8 cellular contexts compared by ENCODE assay signal in genomic region chr1:36450919-36451305, GRCh38. TPM values are rescaled to one million over a fixed set of nuclear protein-coding genes. Genes with fewer than 3 reads are reported as not detected.
DNase-seq lines count a peak whose midpoint lies in the region; ATAC-seq and TF ChIP-seq lines count a peak whose summit lies in the region.

No MANE protein-coding gene starts in this region.

- DNase-seq in SK-N-SH: peak; percentile 58
- no peak for DNase-seq in astrocyte of the spinal cord (ENCODE audit: low read depth, low spot score)
- DNase-seq in left lung: no peak
- no peak for DNase-seq in ecto neural progenitor cell (ENCODE audit: low spot score)
- DNase-seq in activated effector memory CD4-positive, alpha-beta T cell treated with Interleukin-2 at 50 U/mL for 16 hours: no peak

- H3K4me1 ChIP-seq in SK-N-SH (ENCODE audit: control insufficient read depth in 1 of 2, insufficient read depth in 2 of 2, low read depth in 1 of 2, low read length in 1 of 2) (peaks cover 0 to 8% of the 10 kb centered on the region in 2 experiments; a peak in 1 of 4 replicates), left lung (peaks cover 0 to 26% of the 10 kb centered on the region in 2 donors)

- peak overlapping the region; percentile 85 for H3K9ac ChIP-seq in SK-N-SH

- H3K27me3 ChIP-seq in SK-N-SH (ENCODE audit: insufficient read depth) (no peaks in the 10 kb centered on the region), left lung (no peaks in the 10 kb centered on the region)

- H3K27ac ChIP-seq in SK-N-SH (ENCODE audit: low read depth in 2 of 2, low read length in 1 of 2) (peak overlapping the region; percentile 91 to 94), left lung (peak overlapping the region; percentile 98), temporal lobe (ENCODE audit: low read depth, low read length) (peak overlapping the region; percentile 89)

- H3K79me2 ChIP-seq in SK-N-SH (ENCODE audit: insufficient read depth): peaks cover 7% of the 10 kb centered on the region

- peaks cover 12% of the 10 kb centered on the region for H3F3A ChIP-seq in SK-N-SH (replicated peaks; ENCODE audit: insufficient read depth)

- no peaks in the 10 kb centered on the region for H3K9me2 ChIP-seq in SK-N-SH

- in situ Hi-C loops in astrocyte of the spinal cord (cut with HindIII; ENCODE audit: low sequenced_read_pairs): no loop called here

- no peak for TF ChIP-seq EP300 in SK-N-SH (IDR thresholded peaks at IDR 0.05; ENCODE audit: borderline replicate concordance in 1 of 2, low read depth in 1 of 2, low read length in 1 of 2)

- TF ChIP-seq CTCF in SK-N-SH (IDR thresholded peaks at IDR 0.05) (no peak), astrocyte of the spinal cord (IDR thresholded peaks at IDR 0.05; ENCODE audit: low read depth, low read length) (no peak), left lung (IDR thresholded peaks at IDR 0.05) (no peak)

- no peaks in the 10 kb centered on the region for H4K20me1 ChIP-seq in SK-N-SH (ENCODE audit: insufficient read depth)

- ATAC-seq in SK-N-SH treated with all-trans-retinoic acid at 6 μM for 48 hours: no peak; the same call in 2 of the 3 replicates
- no peak for ATAC-seq in left lung
- ATAC-seq in GM19467 (IDR thresholded peaks at IDR 0.05; ENCODE audit: unreplicated experiment): no peak

- H3K4me3 ChIP-seq in SK-N-SH (ENCODE audit: low read depth in 2 of 2, low read length in 1 of 2): peak overlapping the region; percentile 74 to 80
- H3K4me3 ChIP-seq in astrocyte of the spinal cord (ENCODE audit: low read depth, low read length): peak overlapping the region; percentile 75
- H3K4me3 ChIP-seq in left lung: peak overlapping the region; percentile 45 to 67

- CTCF ChIA-PET in SK-N-SH (lab: Yijun Ruan, JAX): interaction anchor here (0.8 to 1.8 kb wide), 6 partner anchors 17 to 316 kb away, joined by 3 to 6 read pairs (median 3); no protein-coding TSS in a partner anchor

- H3K36me3 ChIP-seq in SK-N-SH (replicated peaks in 1 of 2; ENCODE audit: control insufficient read depth in 1 of 2, insufficient read depth in 2 of 2, low read length in 1 of 2) (peaks cover 9 to 17% of the 10 kb centered on the region in 2 experiments), left lung (peaks cover 0 to 20% of the 10 kb centered on the region in 2 donors)

- H2AFZ ChIP-seq in SK-N-SH (ENCODE audit: low read depth): peak overlapping the region; percentile 91

- 35% methylated on average over 18 of the region's 18 CpGs for WGBS in SK-N-SH (ENCODE audit: low lambda C conversion rate)

- POLR2A ChIA-PET in SK-N-SH (lab: Yijun Ruan, JAX): interaction anchor here (0.9 to 2.8 kb wide), 4 partner anchors 8 to 64 kb away, joined by 3 to 22 read pairs (median 4); partner anchors contain the start of gene MRPS15

- H3K4me2 ChIP-seq in SK-N-SH: peak overlapping the region; percentile 91

- no peak for TF ChIP-seq RAD21 in SK-N-SH (IDR thresholded peaks at IDR 0.05; ENCODE audit: low read length)

- intact Hi-C loops in left lung (cut with DNase I): no loop called here

- H3K9me3 ChIP-seq in SK-N-SH (no peaks in the 10 kb centered on the region), left lung (no peaks in the 10 kb centered on the region)

TF ChIP-seq in SK-N-SH, 30 proteins besides CTCF, POLR2A, EP300 and RAD21:
- TF ChIP-seq ELF1 (IDR thresholded peaks at IDR 0.05) (no peak), FOXM1 (IDR thresholded peaks at IDR 0.05; ENCODE audit: low read depth) (no peak), POLR2AphosphoS5 (IDR thresholded peaks at IDR 0.05; ENCODE audit: low read depth, low read length) (no peak)

TF ChIP-seq in SK-N-SH treated with all-trans-retinoic acid at 6 μM for 48 hours, 23 proteins besides CTCF, POLR2A, EP300 and RAD21:
- no peak for TF ChIP-seq ARNTL (CRISPR knock-in tag; IDR thresholded peaks at IDR 0.05; ENCODE audit: borderline replicate concordance, low read depth)
- no peak for TF ChIP-seq ZFP30 (CRISPR knock-in tag; IDR thresholded peaks at IDR 0.05)
- no peak for TF ChIP-seq TOX (CRISPR knock-in tag; IDR thresholded peaks at IDR 0.05; ENCODE audit: borderline replicate concordance)
- TF ChIP-seq CSDC2 (CRISPR knock-in tag; IDR thresholded peaks at IDR 0.05): no peak
- no peak for TF ChIP-seq ZNF8 (CRISPR knock-in tag; IDR thresholded peaks at IDR 0.05)
- no peak for TF ChIP-seq TCF4 (CRISPR knock-in tag; IDR thresholded peaks at IDR 0.05; ENCODE audit: borderline replicate concordance)
- TF ChIP-seq ESRRG (CRISPR knock-in tag; IDR thresholded peaks at IDR 0.05): no peak
- no peak for TF ChIP-seq SNAI2 (CRISPR knock-in tag; IDR thresholded peaks at IDR 0.05)
- TF ChIP-seq CREB5 (CRISPR knock-in tag; IDR thresholded peaks at IDR 0.05; ENCODE audit: low read depth): no peak

RNA-seq across cellular contexts. Expression of gene OSCP1, which starts 0.7 kb away (rescaled TPM):
- polyA plus RNA-seq in SK-N-SH (2012; rRNA removed): 11.9 and 15.2 TPM in 2 replicates
- 13.2 TPM in 2 replicates for polyA plus RNA-seq in SK-N-SH (2012; cell fraction: cytosol; rRNA removed)
- 14.2 and 14.4 TPM in 2 replicates for polyA plus RNA-seq in SK-N-SH (2012; cell fraction: nucleus; rRNA removed)
- 10 to 100 TPM in 1 of 2 donors, 1 to 10 TPM in 1; 9.3 to 10.4 TPM for total RNA-seq in left lung
- 12.8 TPM for total RNA-seq in temporal lobe

RNA-seq across cellular contexts. Expression of gene MRPS15, which starts 13.3 kb away (rescaled TPM):
- polyA plus RNA-seq in SK-N-SH (2012; rRNA removed): 64.2 and 75.1 TPM in 2 replicates
- polyA plus RNA-seq in SK-N-SH (2012; cell fraction: cytosol; rRNA removed): 85.3 and 93.6 TPM in 2 replicates
- polyA plus RNA-seq in SK-N-SH (2012; cell fraction: nucleus; rRNA removed): 39.3 and 42.8 TPM in 2 replicates
- total RNA-seq in left lung (10 to 100 TPM; 62.7 to 84.2 TPM), temporal lobe (10.8 TPM)

RNA-seq across cellular contexts. Expression of gene CSF3R, which starts 31.8 kb away (rescaled TPM):
- not detected in 2 replicates for polyA plus RNA-seq in SK-N-SH (2012; rRNA removed)
- under 0.01 TPM in 1 of 2 replicates, not detected in the other for polyA plus RNA-seq in SK-N-SH (2012; cell fraction: cytosol; rRNA removed)
- 0.01 TPM in 1 of 2 replicates, not detected in the other for polyA plus RNA-seq in SK-N-SH (2012; cell fraction: nucleus; rRNA removed)
- total RNA-seq in left lung (100 to 1,000 TPM in 1 of 2 donors, 10 to 100 TPM in 1; 63.8 to 334 TPM), temporal lobe (2.0 TPM)

RNA-seq across cellular contexts. Expression of gene LSM10, which starts 53.2 kb away (rescaled TPM):
- 87.5 and 96.8 TPM in 2 replicates for polyA plus RNA-seq in SK-N-SH (2012; rRNA removed)
- 64.7 and 79.1 TPM in 2 replicates for polyA plus RNA-seq in SK-N-SH (2012; cell fraction: cytosol; rRNA removed)
- 40.1 and 40.2 TPM in 2 replicates for polyA plus RNA-seq in SK-N-SH (2012; cell fraction: nucleus; rRNA removed)
- 10 to 100 TPM; 33.5 to 41.4 TPM for total RNA-seq in left lung
- total RNA-seq in temporal lobe: 7.4 TPM

Comparison
In these comparisons a context has a peak if more than half of its experiments do, and no peak if none do; other contexts are left out.
1. RNA of gene CSF3R, which starts 31.8 kb away (total RNA-seq): 63.8 to 334 TPM in left lung; 2.0 TPM in temporal lobe (single experiment); every median in the first group is over 10 times any median in the second.
2. Peak in every context shown above with its lines, with median percentiles within 50 percentile points of each other: H3K27ac ChIP-seq and H3K4me3 ChIP-seq.